In the genomic region with DNA sequence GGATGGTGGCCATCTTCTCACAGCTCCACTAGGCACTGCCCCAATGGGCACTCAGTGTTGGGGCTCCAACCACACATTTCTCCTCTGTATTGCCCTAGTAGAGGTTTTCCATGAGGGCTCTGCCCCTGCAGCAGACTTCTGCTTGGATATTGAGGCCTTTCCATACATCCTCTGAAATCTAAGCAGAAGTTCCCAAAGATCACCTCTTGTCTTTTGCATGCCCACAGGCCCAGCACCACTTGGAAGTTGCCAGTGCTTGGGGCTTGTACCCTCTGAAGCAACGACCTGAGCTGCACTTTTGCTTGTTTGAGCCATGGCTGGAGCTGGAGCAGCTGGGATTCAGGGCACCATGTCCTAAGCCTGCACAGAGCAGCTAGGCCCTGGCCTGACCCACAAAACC, we compare ENCODE assay signal across 26 cellular contexts.
"Had no signal": no experiment of that assay in that cellular context is flagged by ENCODE, and none has a peak within 500 bp of the region (broad histone marks: within the 10 kb centered on the region; RNA-seq: fewer than 3 reads in every experiment).

No MANE protein-coding gene starts in this region.

- ATAC-seq: stimulated activated effector memory CD8-positive, alpha-beta T cell treated with anti-CD3 and anti-CD28 coated beads, Interleukin-12 subunit alpha, Interleukin-12 subunit beta, amount 100 ng/mL, for 72 hours; stimulated activated memory B cell treated with anti-CD40 and anti-IgM and Interleukin-4, amounts not matched to agents 10 μg/mL and 1 μg/mL and 100 μg/mL, for 72 hours; stimulated activated naive CD8-positive, alpha-beta T cell treated with anti-CD3 and anti-CD28 coated beads, Interleukin-15, amount 100 ng/mL, for 72 hours; stimulated activated naive CD8-positive, alpha-beta T cell treated with anti-CD3 and anti-CD28 coated beads, Interleukin-15, Interleukin-2, amounts not matched to agents 100 U/mL and 50 U/mL, for 24 hours; upper lobe of right lung had no signal

- H3K27ac ChIP-seq: stomach, suprapubic skin, testis, thoracic aorta, thyroid gland, tibial artery, tibial nerve, transverse colon, upper lobe of left lung, upper lobe of right lung, uterus, vagina had no signal

- H3K36me3 ChIP-seq: stomach, suprapubic skin, thoracic aorta, thyroid gland, tibial artery, tibial nerve, transverse colon, upper lobe of left lung, upper lobe of right lung, uterus, vagina had no signal

- DNase-seq: stimulated activated CD4-positive, alpha-beta T cell treated with anti-CD3 and anti-CD28 coated beads, Interleukin-2, amount 100 ng/mL, for 48 hours; stimulated activated CD4-positive, alpha-beta T cell treated with anti-CD3 and anti-CD28 coated beads, Interleukin-4, amount 100 ng/mL, for 1 hour; stimulated activated CD4-positive, alpha-beta T cell treated with anti-CD3 and anti-CD28 coated beads, Interleukin-4, amount 100 ng/mL, for 24 hours; stimulated activated CD4-positive, alpha-beta T cell treated with anti-CD3 and anti-CD28 coated beads, Interleukin-4, amount 100 ng/mL, for 4 hours; stimulated activated CD8-positive, alpha-beta memory T cell treated with anti-CD3 and anti-CD28 coated beads, Interleukin-4, amount 100 ng/mL, for 48 hours; stimulated activated naive B cell treated with anti-CD40 and anti-IgM and Interleukin-4, amounts not matched to agents 10 μg/mL and 1 μg/mL and 100 μg/mL, for 72 hours; stimulated activated naive CD4-positive, alpha-beta T cell; stimulated activated naive CD4-positive, alpha-beta T cell treated with Interleukin-2 at 50 U/mL for 16 hours; stimulated activated naive CD8-positive, alpha-beta T cell treated with anti-CD3 and anti-CD28 coated beads, Interleukin-15, amount 100 ng/mL, for 72 hours; stimulated activated naive CD8-positive, alpha-beta T cell treated with anti-CD3 and anti-CD28 coated beads, Interleukin-15, Interleukin-2, amounts not matched to agents 100 U/mL and 50 U/mL, for 24 hours; stomach; substantia nigra; testis; thyroid gland; tibial artery; transverse colon; trophoblast cell; upper lobe of left lung; upper lobe of right lung; uterus had no signal

- H3K4me1 ChIP-seq: stomach, suprapubic skin, testis, thyroid gland, tibial artery, tibial nerve, transverse colon, upper lobe of left lung, upper lobe of right lung, uterus, vagina had no signal

- H3K4me3 ChIP-seq: stomach, suprapubic skin, testis, thoracic aorta, thyroid gland, tibial artery, tibial nerve, transverse colon, upper lobe of left lung, upper lobe of right lung, uterus, vagina had no signal

- H3K9me3 ChIP-seq: suprapubic skin, testis, thoracic aorta, thyroid gland, tibial artery, tibial nerve, transverse colon, upper lobe of left lung, upper lobe of right lung, uterus, vagina had no signal

- H3K27me3 ChIP-seq: stomach, suprapubic skin, testis, thyroid gland, tibial artery, tibial nerve, transverse colon, upper lobe of left lung, upper lobe of right lung, uterus, vagina had no signal
